In genomic region chr4:140308366-140309123, GRCh38 we compare ENCODE assay signal across 8 cellular contexts.
DNase-seq lines count a peak whose midpoint lies in the region; ATAC-seq and TF ChIP-seq lines count a peak whose summit lies in the region.

No MANE protein-coding gene starts in this region.

- H3K27ac ChIP-seq in muscle layer of duodenum (ENCODE audit: low read length) = peak overlapping the region; percentile 24

- H3K4me1 ChIP-seq in muscle layer of duodenum (ENCODE audit: control insufficient read depth in 1 of 2, insufficient read depth in 2 of 2, low read length in 2 of 2) = peaks cover 0 to 14% of the 10 kb centered on the region in 2 donors

- TF ChIP-seq CTCF in AG09309 (IDR thresholded peaks at IDR 0.05; ENCODE audit: control insufficient read depth, insufficient read depth, low read depth, low read length, missing control alignments) = no peak
- TF ChIP-seq CTCF in choroid plexus epithelial cell (conservative IDR thresholded peaks at IDR 0.05; ENCODE audit: low read depth, low read length) = no peak

- ATAC-seq in HG03442 (IDR thresholded peaks at IDR 0.05; ENCODE audit: unreplicated experiment) = no peak
- ATAC-seq in GM18873 (IDR thresholded peaks at IDR 0.05; ENCODE audit: low FRiP score, unreplicated experiment) = no peak
- no peak for ATAC-seq in GM21528 (IDR thresholded peaks at IDR 0.05; ENCODE audit: low FRiP score, unreplicated experiment)

- no peaks in the 10 kb centered on the region for H3K36me3 ChIP-seq in muscle layer of duodenum (ENCODE audit: control insufficient read depth in 1 of 2, insufficient read depth in 2 of 2, low read length in 2 of 2)

- H3K27me3 ChIP-seq in muscle layer of duodenum (ENCODE audit: low read depth, low read length) = no peaks in the 10 kb centered on the region

- no peaks in the 10 kb centered on the region for H3K9me3 ChIP-seq in muscle layer of duodenum (ENCODE audit: control insufficient read depth in 1 of 2, low read length in 2 of 2)

- DNase-seq in AG09309 (ENCODE audit: low read depth) (peak; percentile 32), MV-4-11 (lab: John Stamatoyannopoulos, UW) (peak; percentile 88), choroid plexus epithelial cell (ENCODE audit: low read depth) (peak; percentile 86)
- DNase-seq in activated CD4-positive, alpha-beta T cell treated with anti-CD3 and anti-CD28 coated beads, Interleukin-2, amount 50 U/mL, for 48 hours = no peak

- H3K4me3 ChIP-seq in AG09309 (ENCODE audit: control insufficient read depth, low read depth, low read length) (no peak overlapping the region), choroid plexus epithelial cell (ENCODE audit: low read depth, low read length) (no peak overlapping the region), muscle layer of duodenum (ENCODE audit: low read depth in 1 of 2, low read length in 2 of 2) (no peak overlapping the region)

Comparison
In these comparisons a context has a peak if more than half of its experiments do, and no peak if none do; other contexts are left out.
1. DNase-seq: peak in AG09309 (single experiment), MV-4-11 (single experiment) and choroid plexus epithelial cell (single experiment); none in activated CD4-positive, alpha-beta T cell treated with anti-CD3 and anti-CD28 coated beads, Interleukin-2, amount 50 U/mL, for 48 hours (0 of 2).